In the genomic region with DNA sequence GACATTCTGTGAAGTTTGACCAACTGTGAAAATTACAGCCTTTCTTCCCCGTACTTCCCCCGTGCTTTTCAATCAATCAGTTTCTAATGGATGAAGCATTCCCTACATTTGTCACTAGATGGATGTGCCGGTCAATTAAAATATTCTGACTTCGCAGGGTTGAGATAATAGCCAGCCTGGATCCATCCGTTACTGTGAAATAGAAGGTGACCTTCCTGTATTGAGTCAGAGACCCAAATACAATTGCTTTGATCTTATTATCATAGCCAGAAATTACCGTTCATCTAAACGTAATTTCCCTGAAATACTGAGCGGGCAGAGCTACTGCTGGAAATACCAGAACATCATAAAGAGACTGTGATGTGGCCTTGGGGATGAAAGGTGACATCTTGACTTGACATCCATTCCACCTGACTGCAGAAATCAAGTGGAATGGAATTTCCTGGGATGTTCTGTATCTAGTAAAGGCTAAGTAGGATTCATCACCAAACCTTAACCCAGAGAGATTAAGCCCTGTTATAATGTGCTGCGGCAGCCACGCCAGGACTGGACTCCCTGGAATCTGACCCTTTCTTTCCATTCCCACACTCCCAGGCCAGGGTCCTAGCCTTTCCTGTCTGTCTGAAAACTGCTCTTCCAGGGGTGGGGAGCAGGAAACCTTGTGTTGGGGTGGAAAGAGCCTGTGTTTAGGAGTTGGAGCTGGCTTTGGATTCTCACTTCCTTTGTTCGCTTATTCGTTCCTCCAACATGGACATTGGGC, we compare ENCODE assay signal across 24 cellular contexts.
"Had no signal": no experiment of that assay in that cellular context is flagged by ENCODE, and none has a peak within 500 bp of the region (broad histone marks: within the 10 kb centered on the region; RNA-seq: fewer than 3 reads in every experiment).

No MANE protein-coding gene starts in this region.

- H3K36me3 ChIP-seq: gastrocnemius medialis, prostate gland had no signal

- H3K4me2 ChIP-seq: smooth muscle cell had no signal

- ATAC-seq: activated naive CD8-positive, alpha-beta T cell treated with anti-CD3 and anti-CD28 coated beads, Interleukin-2, amount 50 U/mL, for 24 hours; gastrocnemius medialis; left lung; pancreas had no signal

- H3K9me3 ChIP-seq: gastrocnemius medialis, pancreas, prostate gland, tibial artery had no signal

- H3K4me3 ChIP-seq: gastrocnemius medialis, left lung, pancreas, prostate gland, smooth muscle cell, suprapubic skin, tibial artery had no signal

- DNase-seq: activated CD4-positive, alpha-beta memory T cell treated with anti-CD3 and anti-CD28 coated beads for 36 hours; activated CD4-positive, alpha-beta T cell treated with anti-CD3 and anti-CD28 coated beads, Interleukin-2, amount 10 ng/mL, durations not matched to agents 24 days and 14 days; activated CD4-positive, CD25-positive, alpha-beta regulatory T cell treated with anti-CD3 and anti-CD28 coated beads, Interleukin-2, amount 50 U/mL, for 72 hours; activated CD8-positive, alpha-beta memory T cell treated with anti-CD3 and anti-CD28 coated beads, Interleukin-2, amount 50 U/mL, for 48 hours; activated gamma-delta T cell treated with Interleukin-2 at 50 U/mL for 16 hours; activated naive CD8-positive, alpha-beta T cell treated with anti-CD3 and anti-CD28 coated beads, Interleukin-2, amount 50 U/mL, for 24 hours; activated T-cell treated with anti-CD3 and anti-CD28 coated beads, Interleukin-2, amount 50 U/mL, for 24 hours; amygdala; central memory CD4-positive, alpha-beta T cell; effector CD8-positive, alpha-beta T cell; gastrocnemius medialis; glutamatergic neuron; left lung; mammary epithelial cell; nucleus accumbens; pancreas; stimulated activated CD4-positive, alpha-beta T cell treated with anti-CD3 and anti-CD28 coated beads, Interleukin-2, amount 100 ng/mL, for 24 hours; stimulated activated naive CD4-positive, alpha-beta T cell; T1000; tibial artery had no signal

- H3K27me3 ChIP-seq: gastrocnemius medialis, left lung, pancreas, suprapubic skin, tibial artery had no signal

- H3K27ac ChIP-seq: pancreas, prostate gland, suprapubic skin, tibial artery had no signal

- FAIRE-seq: islet of Langerhans, pancreas had no signal

- H3K4me1 ChIP-seq: left lung, pancreas, prostate gland, suprapubic skin, tibial artery had no signal
